Comparison of ENCODE assay signal across 8 cellular contexts in the genomic region with DNA sequence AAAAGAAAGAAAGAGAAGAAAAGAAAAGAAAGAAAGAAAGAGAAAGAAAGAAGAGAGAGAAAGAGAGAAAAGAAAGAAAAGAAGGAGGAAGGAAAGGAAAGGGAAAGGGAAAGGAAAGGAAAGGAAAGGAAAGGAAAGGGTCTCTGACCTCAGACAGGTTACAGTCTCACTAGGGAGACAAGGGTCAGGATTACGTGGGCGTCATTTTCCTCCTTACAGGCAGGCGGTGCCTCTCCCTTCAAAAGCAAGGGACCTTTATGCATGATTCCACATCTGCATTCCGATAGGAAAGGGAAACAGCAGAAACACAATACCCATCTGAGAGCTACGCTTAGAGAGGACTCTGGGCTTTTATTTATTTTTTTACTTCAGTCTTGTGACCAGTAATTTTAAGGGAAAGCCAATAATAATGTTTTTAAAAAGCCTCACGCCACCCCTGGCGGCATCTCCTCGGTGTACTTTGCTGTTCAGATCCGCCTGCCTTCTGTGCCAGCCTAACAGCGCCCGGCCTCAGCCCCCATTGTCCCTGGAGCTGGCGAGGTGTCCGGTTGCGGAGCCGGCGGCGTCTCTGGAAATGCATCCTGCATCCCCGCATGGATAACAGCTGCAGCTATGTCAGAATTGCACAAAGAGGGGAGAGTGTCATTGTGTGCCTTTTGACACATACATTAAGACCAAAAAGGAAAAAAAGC. TPM values are rescaled to one million over a fixed set of nuclear protein-coding genes. Genes with fewer than 3 reads are reported as not detected.
DNase-seq lines count a peak whose midpoint lies in the region; ATAC-seq and TF ChIP-seq lines count a peak whose summit lies in the region.

No MANE protein-coding gene starts in this region.

- H3K27me3 Mint-ChIP-seq in activated T-cell treated with anti-CD3 and anti-CD28 coated beads, Interleukin-2, amount 50 U/mL, for 24 hours, result no peaks in the 10 kb centered on the region

- no peaks in the 10 kb centered on the region for H3K9me3 ChIP-seq in adrenal gland (replicated peaks in 1 of 3)
- H3K9me3 ChIP-seq in cardiac muscle cell (ENCODE audit: low read depth), result no peaks in the 10 kb centered on the region
- H3K9me3 ChIP-seq in neutrophil, result no peaks in the 10 kb centered on the region

- no peak for ATAC-seq in GM19395 (IDR thresholded peaks at IDR 0.05; ENCODE audit: unreplicated experiment)
- ATAC-seq in HG02852 (IDR thresholded peaks at IDR 0.05; ENCODE audit: unreplicated experiment), result no peak

- DNase-seq in activated T-cell treated with anti-CD3 and anti-CD28 coated beads, Interleukin-2, amount 50 U/mL, for 24 hours, result peak; percentile 43
- DNase-seq in activated T-cell treated with anti-CD3 and anti-CD28 coated beads for 4 hours, result no peak
- DNase-seq in NCI-H345 treated with DMSO at 0.1 percent for 48 hours (lab: John Stamatoyannopoulos, UW; ENCODE audit: unreplicated experiment), result peak; percentile 63
- peak; percentile 58 to 82 (median 71) for DNase-seq in adrenal gland
- peak; percentile 53 to 65 for DNase-seq in cardiac muscle cell (ENCODE audit: low read depth in 1 of 2, low spot score in 1 of 2)

- intact Hi-C loops in adrenal gland (cut with DNase I), result no loop called here

- H3K4me3 ChIP-seq in adrenal gland (peak overlapping the region in 2 of 4 donors; percentile 11 to 91), cardiac muscle cell (peak overlapping the region; percentile 70), neutrophil (ENCODE audit: low read depth in 1 of 2, low read length in 1 of 2) (peak overlapping the region; percentile 23 to 52)

- H3K4me3 Mint-ChIP-seq in activated T-cell treated with anti-CD3 and anti-CD28 coated beads, Interleukin-2, amount 50 U/mL, for 24 hours, result peak overlapping the region; percentile 80

- H3K4me1 ChIP-seq in adrenal gland (replicated peaks in 1 of 2), result peaks cover 11 to 13% of the 10 kb centered on the region in 2 donors
- peaks cover under 1% of the 10 kb centered on the region for H3K4me1 ChIP-seq in cardiac muscle cell (ENCODE audit: low read depth)
- peaks cover 21% of the 10 kb centered on the region in 2 experiments for H3K4me1 ChIP-seq in neutrophil (ENCODE audit: control insufficient read depth in 1 of 2, insufficient read depth in 1 of 2, low read depth in 1 of 2, low read length in 1 of 2)

- peak in 3 of 6 experiments; percentile 8 to 34 (median 12) for TF ChIP-seq CTCF in adrenal gland (IDR thresholded peaks at IDR 0.05)
- TF ChIP-seq CTCF in cardiac muscle cell (IDR thresholded peaks at IDR 0.05; ENCODE audit: low read depth, low read length), result no peak
- TF ChIP-seq CTCF in neutrophil (IDR thresholded peaks at IDR 0.05), result no peak

- H3K27ac Mint-ChIP-seq in activated T-cell treated with anti-CD3 and anti-CD28 coated beads, Interleukin-2, amount 50 U/mL, for 24 hours, result peak overlapping the region; percentile 87

- H3K36me3 ChIP-seq in adrenal gland (replicated peaks in 1 of 2) (no peaks in the 10 kb centered on the region), cardiac muscle cell (no peaks in the 10 kb centered on the region), neutrophil (no peaks in the 10 kb centered on the region)

- peaks cover 9% of the 10 kb centered on the region for H3K36me3 Mint-ChIP-seq in activated T-cell treated with anti-CD3 and anti-CD28 coated beads, Interleukin-2, amount 50 U/mL, for 24 hours (ENCODE audit: low read depth)

- TF ChIP-seq POLR2A in adrenal gland (IDR thresholded peaks at IDR 0.05), result peak in 1 of 2 donors; percentile 77

- 0 to 3% (median 2%) methylated on average over 8 to 18 of the region's 18 CpGs for WGBS in adrenal gland, 4 donors

- H3K27ac ChIP-seq in adrenal gland, result peak overlapping the region; percentile 19 to 94 (median 72)
- peak overlapping the region; percentile 15 for H3K27ac ChIP-seq in cardiac muscle cell
- peak overlapping the region; percentile 1 for H3K27ac ChIP-seq in neutrophil

- no peaks in the 10 kb centered on the region for H3K9me3 Mint-ChIP-seq in activated T-cell treated with anti-CD3 and anti-CD28 coated beads, Interleukin-2, amount 50 U/mL, for 24 hours

- peaks cover 38% of the 10 kb centered on the region for H3K4me1 Mint-ChIP-seq in activated T-cell treated with anti-CD3 and anti-CD28 coated beads, Interleukin-2, amount 50 U/mL, for 24 hours (ENCODE audit: low read depth)

- H3K27me3 ChIP-seq in adrenal gland (no peaks in the 10 kb centered on the region), cardiac muscle cell (peaks cover 23% of the 10 kb centered on the region), neutrophil (peaks cover 61% of the 10 kb centered on the region)

RNA-seq across cellular contexts. Expression of a gene that starts 0.9 kb away (rescaled TPM):
- total RNA-seq in adrenal gland (100 to 1,000 TPM in 1 of 8 donors, 10 to 100 TPM in 7; 32.2 to 107 (median 41.3) TPM), cardiac muscle cell (36.1 and 38.4 TPM in 2 replicates)
- polyA plus RNA-seq in adrenal gland (10 to 100 TPM; 21.6 to 70.9 (median 57.5) TPM), cardiac muscle cell (16.3 and 18.3 TPM in 2 replicates)

Comparison
In these comparisons a context has a peak if more than half of its experiments do, and no peak if none do; other contexts are left out.
1. H3K27ac ChIP-seq: peak in every context shown above with its lines; median percentile 72 in adrenal gland; 15 in cardiac muscle cell; 1 in neutrophil.